8 cellular contexts compared by ENCODE assay signal in genomic region chr2:172556284-172557033, GRCh38. TPM values are rescaled to one million over a fixed set of nuclear protein-coding genes. Genes with fewer than 3 reads are reported as not detected.
DNase-seq lines count a peak whose midpoint lies in the region; ATAC-seq and TF ChIP-seq lines count a peak whose summit lies in the region.

No MANE protein-coding gene starts in this region.

- TF ChIP-seq CTCF in RWPE1 (conservative IDR thresholded peaks at IDR 0.05; ENCODE audit: low read depth) (no peak), parathyroid adenoma (IDR thresholded peaks at IDR 0.05) (no peak), transverse colon (IDR thresholded peaks at IDR 0.05) (no peak)

- H3K4me2 ChIP-seq in parathyroid adenoma (ENCODE audit: low read length) = peak overlapping the region; percentile 88

- intact Hi-C loops in transverse colon (cut with DNase I; ENCODE audit: low total_unique reads) = no loop called here

- DNase-seq in DMS53 (lab: John Stamatoyannopoulos, UW) = peak; percentile 89
- DNase-seq in HT1080 (ENCODE audit: low read depth) = peak; percentile 74
- peak; percentile 40 for DNase-seq in RWPE1 (ENCODE audit: low spot score)
- DNase-seq in activated gamma-delta T cell treated with anti-CD3 and anti-CD28 coated beads, Interleukin-2, amount 50 U/mL, for 16 hours (ENCODE audit: low read depth) = peak; percentile 51
- DNase-seq in globus pallidus (ENCODE audit: low spot score) = peak; percentile 30
- DNase-seq in transverse colon = peak; percentile 77

- H3K27me3 ChIP-seq in parathyroid adenoma (ENCODE audit: control insufficient read depth, insufficient read depth, low read length) (no peaks in the 10 kb centered on the region), transverse colon (no peaks in the 10 kb centered on the region)

- ATAC-seq in GM21390 (IDR thresholded peaks at IDR 0.05; ENCODE audit: unreplicated experiment) = peak; percentile 73

- no peak for TF ChIP-seq EP300 in transverse colon (IDR thresholded peaks at IDR 0.05; ENCODE audit: low read depth)

- peak overlapping the region; percentile 76 for H2AFZ ChIP-seq in parathyroid adenoma

- no peaks in the 10 kb centered on the region for H3K79me2 ChIP-seq in parathyroid adenoma

- H3K9ac ChIP-seq in parathyroid adenoma = peak overlapping the region; percentile 4

- H3K27ac ChIP-seq in RWPE1 (peak overlapping the region; percentile 97), parathyroid adenoma (peak overlapping the region; percentile 56), transverse colon (peak overlapping the region; percentile 94 to 97 (median 95))

- H3K4me1 ChIP-seq in parathyroid adenoma = peaks cover 3% of the 10 kb centered on the region
- H3K4me1 ChIP-seq in transverse colon = peaks cover 0 to 16% (median 12%) of the 10 kb centered on the region in 4 donors

- CTCF ChIA-PET in RWPE1 (lab: Yijun Ruan, JAX) = interaction anchor here (0.6 to 0.7 kb wide), 3 partner anchors 14 to 1614 kb away, joined by 3 to 6 read pairs (median 6); no protein-coding TSS in a partner anchor

- H3K36me3 ChIP-seq in parathyroid adenoma (ENCODE audit: control insufficient read depth, insufficient read depth, low read length) (no peaks in the 10 kb centered on the region), transverse colon (no peaks in the 10 kb centered on the region)

- POLR2A ChIA-PET in RWPE1 (lab: Yijun Ruan, JAX; ENCODE audit: low non-redundant PET) = no interaction called here

- TF ChIP-seq POLR2A in transverse colon (IDR thresholded peaks at IDR 0.05) = no peak

- peak overlapping the region; percentile 61 for H3K4me3 ChIP-seq in parathyroid adenoma (ENCODE audit: low read depth, low read length)
- peak overlapping the region; percentile 77 to 95 (median 82) for H3K4me3 ChIP-seq in transverse colon

- 1 to 56% methylated on average over 1 to 51 of the region's 52 CpGs for WGBS in transverse colon (ENCODE audit: low coverage in 1 of 2), 2 donors

- H3K9me3 ChIP-seq in parathyroid adenoma (ENCODE audit: control insufficient read depth, low read length) = no peaks in the 10 kb centered on the region
- H3K9me3 ChIP-seq in transverse colon = no peaks in the 10 kb centered on the region

- in situ Hi-C loops in transverse colon (cut with MboI; ENCODE audit: low pct_ligation_motif_present in 1 of 4, low pct_unique_long_range_greater_than_20kb in 1 of 4, low sequenced_read_pairs in 3 of 4) = no loop called here

RNA-seq across cellular contexts. Expression of gene PDK1, which starts 0.6 kb away (rescaled TPM):
- 10.6 and 11.3 TPM in 2 replicates for total RNA-seq in HT1080 (2014; rRNA removed; shearing (Covaris generic))
- 23.2 and 31.7 TPM in 2 replicates for polyA plus RNA-seq in HT1080 (2015; cell fraction: cytosol; rRNA removed)
- polyA plus RNA-seq in HT1080 (2015; cell fraction: nucleus; rRNA removed) = 38.6 and 43.1 TPM in 2 replicates
- 10 to 100 TPM in 2 of 4 donors, 1 to 10 TPM in 2; 4.8 to 49.4 (median 11.4) TPM for total RNA-seq in transverse colon

Comparison
In these comparisons a context has a peak if more than half of its experiments do, and no peak if none do; other contexts are left out.
1. Peak in every context shown above with its lines: DNase-seq, ATAC-seq, H3K4me3 ChIP-seq and H3K27ac ChIP-seq.
2. DNase-seq: peak in every context shown above with its lines; median percentile 89 in DMS53; 77 in transverse colon; 74 in HT1080; 51 in activated gamma-delta T cell treated with anti-CD3 and anti-CD28 coated beads, Interleukin-2, amount 50 U/mL, for 16 hours; 40 in RWPE1; 30 in globus pallidus.